In the genomic region with DNA sequence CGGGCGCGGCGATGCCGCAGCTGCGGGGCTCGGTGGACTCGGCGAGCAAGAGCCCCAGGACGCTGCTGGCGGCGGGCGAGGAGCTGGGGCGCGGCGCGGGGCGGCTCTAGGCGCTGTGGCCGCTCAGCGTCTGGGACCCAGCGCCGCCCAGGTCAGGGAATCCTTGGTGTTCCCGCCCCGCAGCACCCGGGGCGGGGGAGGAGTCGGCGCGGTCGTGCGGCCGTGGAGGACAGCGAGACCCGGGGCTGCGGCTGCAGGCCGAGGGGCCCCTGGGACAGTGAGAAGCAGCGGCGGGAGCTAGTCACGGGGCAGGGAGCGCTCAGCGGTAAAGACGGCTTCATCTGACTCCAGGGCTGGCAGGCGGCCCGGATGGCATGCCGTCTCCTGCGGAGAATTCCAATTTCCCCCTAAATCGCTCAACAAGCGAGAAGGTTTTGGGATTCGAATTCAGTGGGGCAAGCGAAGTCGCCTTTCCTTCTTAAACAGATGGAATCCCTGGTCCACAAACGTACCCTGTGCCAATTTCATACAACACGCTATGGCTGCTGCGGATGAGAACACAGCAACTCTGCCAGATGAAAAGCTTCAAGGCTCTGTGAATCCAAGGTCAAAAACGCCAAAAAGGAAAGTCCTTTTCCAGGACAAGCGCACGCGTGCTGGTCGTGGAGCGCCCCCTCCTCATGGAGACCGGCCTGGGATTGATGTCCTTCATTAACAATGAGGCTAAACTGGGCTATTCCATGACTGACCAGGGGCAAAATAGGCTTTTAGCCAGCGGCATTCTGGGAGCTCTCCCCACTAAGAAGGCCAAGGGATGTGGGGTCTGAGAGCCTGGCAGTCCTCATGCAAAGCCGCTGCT, we compare ENCODE assay signal across 8 cellular contexts. TPM values are rescaled to one million over a fixed set of nuclear protein-coding genes. Genes with fewer than 3 reads are reported as not detected.
DNase-seq lines count a peak whose midpoint lies in the region; TF ChIP-seq lines count a peak whose summit lies in the region.

No MANE protein-coding gene starts in this region.

- H3K36me3 Mint-ChIP-seq in progenitor cell of endocrine pancreas (ENCODE audit: insufficient read depth), result no peaks in the 10 kb centered on the region

- H3K4me3 Mint-ChIP-seq in progenitor cell of endocrine pancreas (ENCODE audit: low read depth), result peak overlapping the region; percentile 79

- H3K4me2 ChIP-seq in Karpas-422 (ENCODE audit: low read depth, low read length, poor library complexity, severe bottlenecking), result no peak overlapping the region

- peak overlapping the region; percentile 54 for H3K4me3 ChIP-seq in brain microvascular endothelial cell (ENCODE audit: low read depth, low read length)
- H3K4me3 ChIP-seq in Karpas-422 (ENCODE audit: low read length), result no peak overlapping the region

- H2AFZ ChIP-seq in Karpas-422 (ENCODE audit: low read length), result no peak overlapping the region

- H3K27me3 Mint-ChIP-seq in progenitor cell of endocrine pancreas, result peaks cover 25% of the 10 kb centered on the region

- TF ChIP-seq CTCF in brain microvascular endothelial cell (IDR thresholded peaks at IDR 0.05; ENCODE audit: low read depth, low read length, missing control alignments) (no peak), progenitor cell of endocrine pancreas (IDR thresholded peaks at IDR 0.05; ENCODE audit: unreplicated experiment) (no peak)

- no peaks in the 10 kb centered on the region for H3K9me2 ChIP-seq in Karpas-422 (replicated peaks; ENCODE audit: insufficient read depth, low read length)

- DNase-seq in NCI-H2029 (lab: John Stamatoyannopoulos, UW) (peak; percentile 2), NCI-H2029 treated with DMSO at 0.1 percent for 48 hours (lab: John Stamatoyannopoulos, UW) (no peak), NCI-H226 (peak; percentile 28), brain microvascular endothelial cell (peak; percentile 2), hypothalamus (lab: John Stamatoyannopoulos, UW) (peak in 46 of 51 donors; percentile 0 to 66 (median 31)), progenitor cell of endocrine pancreas (ENCODE audit: low spot score, unreplicated experiment) (peak; percentile 46), Karpas-422 (no peak), NCI-H187 (lab: John Stamatoyannopoulos, UW) (no peak)

- in situ Hi-C loops in brain microvascular endothelial cell (cut with HindIII; ENCODE audit: low pct_ligation_motif_present, low sequenced_read_pairs), result no loop called here

- peak overlapping the region; percentile 52 for H3K27ac Mint-ChIP-seq in progenitor cell of endocrine pancreas

- H3K9ac ChIP-seq in Karpas-422 (ENCODE audit: low read length), result no peak overlapping the region

- H3K36me3 ChIP-seq in brain microvascular endothelial cell (replicated peaks), result no peaks in the 10 kb centered on the region
- H3K36me3 ChIP-seq in Karpas-422 (ENCODE audit: insufficient read depth, low read length), result no peaks in the 10 kb centered on the region

- no peaks in the 10 kb centered on the region for H3K4me1 ChIP-seq in Karpas-422 (ENCODE audit: low read length)

- no peaks in the 10 kb centered on the region for H4K20me1 ChIP-seq in Karpas-422 (ENCODE audit: insufficient read depth, low read depth, low read length)

- H3K27me3 ChIP-seq in brain microvascular endothelial cell (replicated peaks) (no peaks in the 10 kb centered on the region), Karpas-422 (ENCODE audit: low read length) (no peaks in the 10 kb centered on the region)

- no peaks in the 10 kb centered on the region for H3K9me3 Mint-ChIP-seq in progenitor cell of endocrine pancreas (ENCODE audit: low read depth)

- H3K27ac ChIP-seq in brain microvascular endothelial cell, result no peak overlapping the region
- no peak overlapping the region for H3K27ac ChIP-seq in Karpas-422 (ENCODE audit: low read length)

- H3K4me1 Mint-ChIP-seq in progenitor cell of endocrine pancreas (ENCODE audit: low read depth), result no peaks in the 10 kb centered on the region

- H3K79me2 ChIP-seq in Karpas-422 (ENCODE audit: low read length), result no peaks in the 10 kb centered on the region

- no peaks in the 10 kb centered on the region for H3K9me3 ChIP-seq in Karpas-422 (ENCODE audit: low read length)

RNA-seq across cellular contexts. Expression of a gene that starts 4.2 kb away (rescaled TPM):
- not detected in 2 replicates for total RNA-seq in progenitor cell of endocrine pancreas
- not detected in 2 replicates for total RNA-seq in Karpas-422 (2014; rRNA removed; shearing (Covaris generic); ENCODE audit: low replicate concordance)

RNA-seq across cellular contexts. Expression of a gene that starts 17.3 kb away (rescaled TPM):
- 10.9 and 13.6 TPM in 2 replicates for total RNA-seq in progenitor cell of endocrine pancreas
- total RNA-seq in Karpas-422 (2014; rRNA removed; shearing (Covaris generic); ENCODE audit: low replicate concordance), result 17.0 and 20.9 TPM in 2 replicates

RNA-seq across cellular contexts. Expression of a gene that starts 31.5 kb away (rescaled TPM):
- 25.1 and 26.0 TPM in 2 replicates for total RNA-seq in progenitor cell of endocrine pancreas
- total RNA-seq in Karpas-422 (2014; rRNA removed; shearing (Covaris generic); ENCODE audit: low replicate concordance), result 21.8 and 22.2 TPM in 2 replicates

RNA-seq across cellular contexts. Expression of a gene that starts 44.5 kb away (rescaled TPM):
- total RNA-seq in progenitor cell of endocrine pancreas, result 39.0 and 43.3 TPM in 2 replicates
- 0.11 TPM in 1 of 2 replicates, not detected in the other for total RNA-seq in Karpas-422 (2014; rRNA removed; shearing (Covaris generic); ENCODE audit: low replicate concordance)

RNA-seq across cellular contexts. Expression of a gene that starts 50.5 kb away (rescaled TPM):
- total RNA-seq in progenitor cell of endocrine pancreas, result 24.9 and 26.8 TPM in 2 replicates
- 13.7 and 23.4 TPM in 2 replicates for total RNA-seq in Karpas-422 (2014; rRNA removed; shearing (Covaris generic); ENCODE audit: low replicate concordance)

Comparison
In these comparisons a context has a peak if more than half of its experiments do, and no peak if none do; other contexts are left out.
1. DNase-seq: peak in NCI-H2029 (single experiment), NCI-H226 (single experiment), brain microvascular endothelial cell (single experiment), hypothalamus (46 of 51) and progenitor cell of endocrine pancreas (single experiment); none in NCI-H2029 treated with DMSO at 0.1 percent for 48 hours (single experiment), Karpas-422 (single experiment) and NCI-H187 (0 of 2).